In genomic region chr6:42547407-42548329, GRCh38 we compare ENCODE assay signal across 1 cellular context.
TF ChIP-seq lines count a peak whose summit lies in the region.

No MANE protein-coding gene starts in this region.

TF ChIP-seq in H1, 55 proteins besides CTCF, POLR2A, EP300 and RAD21:
- TF ChIP-seq SUZ12 (IDR thresholded peaks at IDR 0.05; ENCODE audit: low read length), result no peak
- TF ChIP-seq E2F6 (IDR thresholded peaks at IDR 0.05), result 0 out of 2 replicates have a peak, but pooled peaks have one; percentile 18
- TF ChIP-seq CTBP2 (IDR thresholded peaks at IDR 0.05; ENCODE audit: borderline replicate concordance, insufficient read depth, insufficient read length, low read length), result no peak
- TF ChIP-seq RXRA (IDR thresholded peaks at IDR 0.05; ENCODE audit: insufficient read depth, low read depth, low read length), result no peak
- TF ChIP-seq ASH2L (IDR thresholded peaks at IDR 0.05; ENCODE audit: low read length), result peak; percentile 56
- 0 out of 2 replicates have a peak, but pooled peaks have one; percentile 11 for TF ChIP-seq YY1 (IDR thresholded peaks at IDR 0.05; ENCODE audit: low read depth, low read length)
- no peak for TF ChIP-seq ATF2 (IDR thresholded peaks at IDR 0.05; ENCODE audit: low read length)
- TF ChIP-seq BRCA1 (IDR thresholded peaks at IDR 0.05; ENCODE audit: low read depth, low read length), result no peak
- 0 out of 2 replicates have a peak, but pooled peaks have one; percentile 22 for TF ChIP-seq CHD2 (IDR thresholded peaks at IDR 0.05; ENCODE audit: low read length)
- no peak for TF ChIP-seq EGR1 (IDR thresholded peaks at IDR 0.05; ENCODE audit: borderline replicate concordance, low read depth, low read length)
- peak; percentile 50 for TF ChIP-seq KDM4A (IDR thresholded peaks at IDR 0.05; ENCODE audit: low read depth, low read length, severe bottlenecking)
- peak; percentile 9; the same call in 1 of the 2 replicates for TF ChIP-seq RFX5 (IDR thresholded peaks at IDR 0.05; ENCODE audit: borderline replicate concordance, low read depth, low read length)
- 0 out of 2 replicates have a peak, but pooled peaks have one; percentile 12 for TF ChIP-seq BACH1 (IDR thresholded peaks at IDR 0.05; ENCODE audit: low read length)
- TF ChIP-seq TBP (IDR thresholded peaks at IDR 0.05; ENCODE audit: low read depth, low read length), result peak; percentile 34; the same call in 1 of the 2 replicates
- TF ChIP-seq MAX (IDR thresholded peaks at IDR 0.05), result peak; percentile 80
- peak; percentile 71 for TF ChIP-seq TEAD4 (IDR thresholded peaks at IDR 0.05; ENCODE audit: low read depth, low read length)
- TF ChIP-seq USF2 (IDR thresholded peaks at IDR 0.05; ENCODE audit: low read length), result peak; percentile 73
- no peak for TF ChIP-seq JUND (IDR thresholded peaks at IDR 0.05; ENCODE audit: low read length)
